In the genomic region with DNA sequence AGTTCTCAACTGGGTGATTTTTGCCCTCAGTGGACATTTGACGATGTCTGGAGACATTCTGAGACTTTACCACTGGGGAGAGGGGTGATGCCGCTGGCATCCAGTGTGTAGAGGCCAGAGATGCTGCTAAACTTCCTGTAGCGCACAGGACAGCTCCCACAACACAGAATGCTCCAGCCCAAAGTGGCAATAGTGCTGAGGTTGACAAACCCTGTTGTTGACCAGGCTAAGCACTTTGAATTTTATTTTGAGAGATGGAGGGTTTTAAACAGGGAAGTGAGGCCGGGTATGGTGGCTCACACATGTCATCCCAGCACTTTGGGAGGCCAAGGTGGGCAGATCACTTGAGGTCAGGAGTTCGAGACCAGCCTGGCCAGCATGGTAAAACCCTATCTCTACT, we compare ENCODE assay signal across 14 cellular contexts. TPM values are rescaled to one million over a fixed set of nuclear protein-coding genes. Genes with fewer than 3 reads are reported as not detected.
DNase-seq lines count a peak whose midpoint lies in the region; ATAC-seq and TF ChIP-seq lines count a peak whose summit lies in the region.
"Had no signal": no experiment of that assay in that cellular context is flagged by ENCODE, and none has a peak within 500 bp of the region (broad histone marks: within the 10 kb centered on the region; RNA-seq: fewer than 3 reads in every experiment).

No MANE protein-coding gene starts in this region.

- H3K4me3 Mint-ChIP-seq in naive B cell: peak overlapping the region in 6 of 8 donors; percentile 9 to 88 (median 34)
- H3K4me3 Mint-ChIP-seq: CD8-positive, alpha-beta T cell; H9 had no signal

- peak overlapping the region; percentile 57; the same call in 1 of the 2 replicates for H2AFZ ChIP-seq in OCI-LY1 (ENCODE audit: low read length)
- H2AFZ ChIP-seq in SU-DHL-6 (ENCODE audit: low read depth, low read length, severe bottlenecking): peak overlapping the region; percentile 3

- peaks cover 18 to 76% (median 30%) of the 10 kb centered on the region in 3 donors for H3K4me1 Mint-ChIP-seq in naive B cell

- peaks cover 6 to 16% of the 10 kb centered on the region in 2 donors for H3K36me3 Mint-ChIP-seq in naive B cell
- H3K36me3 Mint-ChIP-seq: CD8-positive, alpha-beta T cell had no signal

- peak overlapping the region in 8 of 11 experiments; percentile 70 to 89 (median 76); a peak in 17 of 22 replicates for H3K4me2 ChIP-seq in BLaER1 treated with 17β-estradiol and CSF1 and Interleukin-3, amounts not matched to agents 10 nM and 100 nM
- H3K4me2 ChIP-seq in OCI-LY1 (ENCODE audit: low read length): peak overlapping the region; percentile 74
- H3K4me2 ChIP-seq in SU-DHL-6 (ENCODE audit: low read depth, low read length, poor library complexity, severe bottlenecking): peak overlapping the region; percentile 68

- H3K4me1 ChIP-seq in BLaER1 treated with 17β-estradiol and CSF1 and Interleukin-3, amounts not matched to agents 10 nM and 100 nM: peaks cover 19 to 62% (median 29%) of the 10 kb centered on the region in 10 experiments
- H3K4me1 ChIP-seq in OCI-LY1 (ENCODE audit: insufficient read depth, low read length, severe bottlenecking): peaks cover 23% of the 10 kb centered on the region

- peak overlapping the region in 10 of 11 experiments; percentile 85 to 96 (median 93); a peak in 19 of 22 replicates for H3K27ac ChIP-seq in BLaER1 treated with 17β-estradiol and CSF1 and Interleukin-3, amounts not matched to agents 10 nM and 100 nM
- H3K27ac ChIP-seq in OCI-LY1 (ENCODE audit: low read depth, low read length, poor library complexity, severe bottlenecking) (peak overlapping the region; percentile 95), SU-DHL-6 (ENCODE audit: low read depth, low read length) (peak overlapping the region; percentile 92)

- H3K36me3 ChIP-seq in BLaER1 treated with 17β-estradiol and CSF1 and Interleukin-3, amounts not matched to agents 10 nM and 100 nM: peaks cover 0 to 16% (median 0%) of the 10 kb centered on the region in 11 experiments; a peak in 4 of 22 replicates
- H3K36me3 ChIP-seq in OCI-LY1 (ENCODE audit: insufficient read depth, low read length): no peaks in the 10 kb centered on the region
- no peaks in the 10 kb centered on the region; the same call in 1 of the 2 replicates for H3K36me3 ChIP-seq in SU-DHL-6 (ENCODE audit: low read length)

- no peak for TF ChIP-seq CTCF in OCI-LY1 (IDR thresholded peaks at IDR 0.05; ENCODE audit: low read length)
- TF ChIP-seq CTCF in SU-DHL-6 (IDR thresholded peaks at IDR 0.05; ENCODE audit: insufficient read depth, low read length, poor library complexity, severe bottlenecking): no peak

- H3K79me2 ChIP-seq in OCI-LY1 (ENCODE audit: insufficient read depth, low read length): no peaks in the 10 kb centered on the region
- no peaks in the 10 kb centered on the region for H3K79me2 ChIP-seq in SU-DHL-6 (ENCODE audit: insufficient read depth, low read length)

- DNase-seq in naive B cell (no peak), NCI-H2171 (lab: John Stamatoyannopoulos, UW) (no peak), AG20443 (ENCODE audit: low spot score) (no peak)
- DNase-seq in activated T-cell treated with anti-CD3 and anti-CD28 coated beads, Interleukin-2, amount 50 U/mL, for 48 hours: no peak
- DNase-seq: Calu3; CD8-positive, alpha-beta T cell; DMS79 treated with DMSO at 0.1 percent for 48 hours; EL; H9 had no signal

- no peaks in the 10 kb centered on the region for H3K27me3 ChIP-seq in BLaER1 treated with 17β-estradiol and CSF1 and Interleukin-3, amounts not matched to agents 10 nM and 100 nM
- H3K27me3 ChIP-seq in OCI-LY1 (ENCODE audit: insufficient read depth, low read length) (no peaks in the 10 kb centered on the region), SU-DHL-6 (ENCODE audit: low read length) (no peaks in the 10 kb centered on the region)

- H3K9me2 ChIP-seq in OCI-LY1 (ENCODE audit: low read depth, low read length) (no peaks in the 10 kb centered on the region), SU-DHL-6 (replicated peaks; ENCODE audit: insufficient read depth, low read length) (no peaks in the 10 kb centered on the region)

- ATAC-seq in naive B cell (ENCODE audit: low read depth in 2 of 2) (no peak), HG02852 (IDR thresholded peaks at IDR 0.05; ENCODE audit: unreplicated experiment) (no peak)
- ATAC-seq: CD8-positive, alpha-beta T cell had no signal

- no peaks in the 10 kb centered on the region for H3K27me3 Mint-ChIP-seq in naive B cell

- H3K27ac Mint-ChIP-seq in naive B cell: peak overlapping the region in 5 of 6 donors; percentile 24 to 99 (median 96)
- H3K27ac Mint-ChIP-seq: CD8-positive, alpha-beta T cell; H9 had no signal

- no peaks in the 10 kb centered on the region for H3F3A ChIP-seq in OCI-LY1 (ENCODE audit: insufficient read depth, low read length)
- peaks cover 14% of the 10 kb centered on the region for H3F3A ChIP-seq in SU-DHL-6 (ENCODE audit: insufficient read depth)

- no peaks in the 10 kb centered on the region for H4K20me1 ChIP-seq in BLaER1 treated with 17β-estradiol and CSF1 and Interleukin-3, amounts not matched to agents 10 nM and 100 nM
- H4K20me1 ChIP-seq in OCI-LY1 (ENCODE audit: insufficient read depth, low read length) (no peaks in the 10 kb centered on the region), SU-DHL-6 (ENCODE audit: low read depth, low read length) (no peaks in the 10 kb centered on the region)

- peaks cover 30 to 70% (median 36%) of the 10 kb centered on the region in 11 experiments for H3K9me3 ChIP-seq in BLaER1 treated with 17β-estradiol and CSF1 and Interleukin-3, amounts not matched to agents 10 nM and 100 nM (replicated peaks in 1 of 11)
- H3K9me3 ChIP-seq in OCI-LY1 (ENCODE audit: low read length): peaks cover 12% of the 10 kb centered on the region
- H3K9me3 ChIP-seq in SU-DHL-6 (ENCODE audit: insufficient read depth, low read length): no peaks in the 10 kb centered on the region

- peak overlapping the region in 4 of 11 experiments; percentile 80 to 87 (median 85); a peak in 5 of 22 replicates for H3K9ac ChIP-seq in BLaER1 treated with 17β-estradiol and CSF1 and Interleukin-3, amounts not matched to agents 10 nM and 100 nM
- H3K9ac ChIP-seq in OCI-LY1 (ENCODE audit: low read length) (peak overlapping the region; percentile 66; the same call in 1 of the 2 replicates), SU-DHL-6 (ENCODE audit: low read length) (peak overlapping the region; percentile 53; the same call in 1 of the 2 replicates)

- peak overlapping the region in 6 of 10 experiments; percentile 8 to 56 (median 40); a peak in 7 of 20 replicates for H3K4me3 ChIP-seq in BLaER1 treated with 17β-estradiol and CSF1 and Interleukin-3, amounts not matched to agents 10 nM and 100 nM
- H3K4me3 ChIP-seq in OCI-LY1 (ENCODE audit: low read depth, low read length, poor library complexity, severe bottlenecking) (peak overlapping the region; percentile 60), SU-DHL-6 (ENCODE audit: insufficient read depth, low read length, poor library complexity, severe bottlenecking) (peak overlapping the region; percentile 39)

- peaks cover 0 to 37% (median 17%) of the 10 kb centered on the region in 7 donors for H3K9me3 Mint-ChIP-seq in naive B cell

RNA-seq across cellular contexts. Expression of a gene that starts 44.0 kb away (rescaled TPM):
- 10 to 100 TPM; 23.6 to 51.9 (median 33.1) TPM for polyA plus RNA-seq in naive B cell (ENCODE audit: low read depth in 6 of 6)
- polyA plus RNA-seq: BJ had no signal
